ENCODE assay signal across 1 cellular context in genomic region chr4:108313546-108314339, GRCh38.
TF ChIP-seq lines count a peak whose summit lies in the region.

No MANE protein-coding gene starts in this region.

TF ChIP-seq in WTC11, 78 proteins besides CTCF, POLR2A, EP300 and RAD21 (continued from another document):
- no peak for TF ChIP-seq HMGXB4 (CRISPR knock-in tag; IDR thresholded peaks at IDR 0.05)
